In genomic region chr18:3758531-3758930, GRCh38 we compare ENCODE assay signal across 17 cellular contexts.
DNase-seq lines count a peak whose midpoint lies in the region; ATAC-seq and TF ChIP-seq lines count a peak whose summit lies in the region.
"Had no signal": no experiment of that assay in that cellular context is flagged by ENCODE, and none has a peak within 500 bp of the region (broad histone marks: within the 10 kb centered on the region; RNA-seq: fewer than 3 reads in every experiment).

No MANE protein-coding gene starts in this region.

- no peaks in the 10 kb centered on the region for H3K4me1 Mint-ChIP-seq in neural progenitor cell
- H3K4me1 Mint-ChIP-seq: activated naive CD8-positive, alpha-beta T cell treated with anti-CD3 and anti-CD28 coated beads, Interleukin-2, amount 10 ng/mL, durations not matched to agents 7 days and 5 days had no signal

- no peaks in the 10 kb centered on the region for H3K79me2 ChIP-seq in GM23248 (ENCODE audit: insufficient read depth)
- H3K79me2 ChIP-seq in neural progenitor cell (ENCODE audit: low read depth), result no peaks in the 10 kb centered on the region

- H2AFZ ChIP-seq in GM23248 (no peak overlapping the region), neural progenitor cell (replicated peaks) (no peak overlapping the region)

- no peak overlapping the region for H3K27ac Mint-ChIP-seq in neural progenitor cell
- H3K27ac Mint-ChIP-seq: activated naive CD8-positive, alpha-beta T cell treated with anti-CD3 and anti-CD28 coated beads, Interleukin-2, amount 10 ng/mL, durations not matched to agents 7 days and 5 days; stimulated activated naive CD8-positive, alpha-beta T cell treated with anti-CD3 and anti-CD28 coated beads, Interleukin-15, Interleukin-2, amounts not matched to agents 100 ng/mL and 50 ng/mL, for 24 hours had no signal

- peak; percentile 49 for DNase-seq in GM23248
- peak; percentile 22 for DNase-seq in MG63
- peak; percentile 72 for DNase-seq in brain microvascular endothelial cell
- peak; percentile 48 for DNase-seq in non-pigmented ciliary epithelial cell (ENCODE audit: low read depth)
- DNase-seq in DMS114 treated with DMSO at 0.1 percent for 48 hours (lab: John Stamatoyannopoulos, UW; ENCODE audit: unreplicated experiment), result no peak
- DNase-seq in stimulated activated CD4-positive, alpha-beta T cell treated with anti-CD3 and anti-CD28 coated beads, Interleukin-2, amount 100 ng/mL, for 48 hours, result no peak
- DNase-seq in neural progenitor cell (ENCODE audit: low spot score), result no peak
- DNase-seq: activated naive CD8-positive, alpha-beta T cell treated with anti-CD3 and anti-CD28 coated beads, Interleukin-2, amount 10 ng/mL, durations not matched to agents 7 days and 5 days; colonic mucosa; esophagus squamous epithelium; GF-D8; MV-4-11; nucleus accumbens had no signal

- ATAC-seq in HG03039 (IDR thresholded peaks at IDR 0.05; ENCODE audit: unreplicated experiment), result no peak

- TF ChIP-seq CTCF in brain microvascular endothelial cell (IDR thresholded peaks at IDR 0.05; ENCODE audit: low read depth, low read length, missing control alignments) (no peak), neural progenitor cell (IDR thresholded peaks at IDR 0.05) (no peak)

- H3K9me3 ChIP-seq in GM23248 (ENCODE audit: low read depth), result no peaks in the 10 kb centered on the region
- peaks cover 6% of the 10 kb centered on the region for H3K9me3 ChIP-seq in MG63
- peaks cover 4% of the 10 kb centered on the region for H3K9me3 ChIP-seq in neural progenitor cell (ENCODE audit: low read depth)
- H3K9me3 ChIP-seq: colonic mucosa had no signal

- H3K27me3 ChIP-seq in GM23248 (replicated peaks; ENCODE audit: insufficient read depth), result no peaks in the 10 kb centered on the region
- no peaks in the 10 kb centered on the region for H3K27me3 ChIP-seq in MG63
- no peaks in the 10 kb centered on the region for H3K27me3 ChIP-seq in brain microvascular endothelial cell (replicated peaks)
- no peaks in the 10 kb centered on the region for H3K27me3 ChIP-seq in neural progenitor cell
- H3K27me3 ChIP-seq: colonic mucosa, esophagus squamous epithelium had no signal

- no peaks in the 10 kb centered on the region for H3K27me3 Mint-ChIP-seq in neural progenitor cell (ENCODE audit: insufficient read depth, low read depth)
- H3K27me3 Mint-ChIP-seq: stimulated activated naive CD8-positive, alpha-beta T cell treated with anti-CD3 and anti-CD28 coated beads, Interleukin-15, Interleukin-2, amounts not matched to agents 100 ng/mL and 50 ng/mL, for 24 hours had no signal

- H3K27ac ChIP-seq in GM23248 (no peak overlapping the region), brain microvascular endothelial cell (no peak overlapping the region), neural progenitor cell (no peak overlapping the region)
- H3K27ac ChIP-seq: C4-2B, colonic mucosa, esophagus squamous epithelium, skin epidermis had no signal

- H3K36me3 ChIP-seq in GM23248 (ENCODE audit: low read depth) (no peaks in the 10 kb centered on the region), MG63 (no peaks in the 10 kb centered on the region), brain microvascular endothelial cell (replicated peaks) (no peaks in the 10 kb centered on the region), neural progenitor cell (no peaks in the 10 kb centered on the region)
- H3K36me3 ChIP-seq: colonic mucosa, esophagus squamous epithelium had no signal

- H3K4me3 ChIP-seq in GM23248 (no peak overlapping the region), MG63 (no peak overlapping the region), brain microvascular endothelial cell (ENCODE audit: low read depth, low read length) (no peak overlapping the region), neural progenitor cell (no peak overlapping the region)
- H3K4me3 ChIP-seq: colonic mucosa, esophagus squamous epithelium, skin epidermis had no signal

- H3K9ac ChIP-seq in GM23248, result no peak overlapping the region
- H3K9ac ChIP-seq in neural progenitor cell, result no peak overlapping the region

- H4K20me1 ChIP-seq in GM23248 (ENCODE audit: insufficient read depth) (no peaks in the 10 kb centered on the region), neural progenitor cell (ENCODE audit: low read depth) (no peaks in the 10 kb centered on the region)

- in situ Hi-C loops in GM23248 (cut with MboI) (no loop called here), brain microvascular endothelial cell (cut with HindIII; ENCODE audit: low pct_ligation_motif_present, low sequenced_read_pairs) (loop anchor here (25.0 kb wide), 1 partner anchor 229 kb away; no protein-coding TSS in a partner anchor)

- no peaks in the 10 kb centered on the region for H3F3A ChIP-seq in GM23248 (ENCODE audit: insufficient read depth)
- peaks cover 3% of the 10 kb centered on the region for H3F3A ChIP-seq in neural progenitor cell (ENCODE audit: low read depth)

- no peaks in the 10 kb centered on the region for H3K36me3 Mint-ChIP-seq in neural progenitor cell
- H3K36me3 Mint-ChIP-seq: activated naive CD8-positive, alpha-beta T cell treated with anti-CD3 and anti-CD28 coated beads, Interleukin-2, amount 10 ng/mL, durations not matched to agents 7 days and 5 days had no signal

- H3K9me3 Mint-ChIP-seq in neural progenitor cell, result peaks cover 11% of the 10 kb centered on the region

- H3K4me1 ChIP-seq in GM23248 (ENCODE audit: insufficient read depth) (no peaks in the 10 kb centered on the region), neural progenitor cell (peaks cover 8% of the 10 kb centered on the region)
- H3K4me1 ChIP-seq: colonic mucosa, esophagus squamous epithelium had no signal

- H3K4me2 ChIP-seq in GM23248 (ENCODE audit: unreplicated experiment) (no peak overlapping the region), neural progenitor cell (no peak overlapping the region)

- no peaks in the 10 kb centered on the region for H3K9me2 ChIP-seq in GM23248 (ENCODE audit: insufficient read depth)

- 70 to 71% methylated on average over 7 of the region's 7 CpGs for WGBS in GM23248 (ENCODE audit: low coverage in 1 of 2, low lambda C conversion rate in 2 of 2, missing lambda C conversion rate in 2 of 2), 2 experiments

- no peak overlapping the region for H3K4me3 Mint-ChIP-seq in neural progenitor cell
- H3K4me3 Mint-ChIP-seq: activated naive CD8-positive, alpha-beta T cell treated with anti-CD3 and anti-CD28 coated beads, Interleukin-2, amount 10 ng/mL, durations not matched to agents 7 days and 5 days; stimulated activated naive CD8-positive, alpha-beta T cell treated with anti-CD3 and anti-CD28 coated beads, Interleukin-15, Interleukin-2, amounts not matched to agents 100 ng/mL and 50 ng/mL, for 24 hours had no signal

Comparison
In these comparisons a context has a peak if more than half of its experiments do, and no peak if none do; other contexts are left out.
1. DNase-seq: peak in GM23248 (single experiment), MG63 (single experiment), brain microvascular endothelial cell (single experiment) and non-pigmented ciliary epithelial cell (single experiment); none in DMS114 treated with DMSO at 0.1 percent for 48 hours (single experiment), stimulated activated CD4-positive, alpha-beta T cell treated with anti-CD3 and anti-CD28 coated beads, Interleukin-2, amount 100 ng/mL, for 48 hours (0 of 2) and neural progenitor cell (single experiment).